ENCODE assay signal across 16 cellular contexts in genomic region chr10:95536017-95536416, GRCh38. TPM values are rescaled to one million over a fixed set of nuclear protein-coding genes. Genes with fewer than 3 reads are reported as not detected.
DNase-seq lines count a peak whose midpoint lies in the region; ATAC-seq and TF ChIP-seq lines count a peak whose summit lies in the region.
"Had no signal": no experiment of that assay in that cellular context is flagged by ENCODE, and none has a peak within 500 bp of the region (broad histone marks: within the 10 kb centered on the region; RNA-seq: fewer than 3 reads in every experiment).

No MANE protein-coding gene starts in this region.

- no peaks in the 10 kb centered on the region for H3K9me3 ChIP-seq in left ventricle myocardium inferior (replicated peaks)
- H3K9me3 ChIP-seq in GM23248 (ENCODE audit: low read depth): no peaks in the 10 kb centered on the region

- H3K27me3 ChIP-seq in left ventricle myocardium inferior (ENCODE audit: low read depth): no peaks in the 10 kb centered on the region
- H3K27me3 ChIP-seq in GM23248 (replicated peaks; ENCODE audit: insufficient read depth): no peaks in the 10 kb centered on the region

- H3K4me3 ChIP-seq in left ventricle myocardium inferior (peak overlapping the region; percentile 18), GM23248 (no peak overlapping the region)

- H3K4me1 Mint-ChIP-seq in neural crest cell (peaks cover 35% of the 10 kb centered on the region), type B pancreatic cell (ENCODE audit: unreplicated experiment) (peaks cover 59% of the 10 kb centered on the region)

- H3K4me1 ChIP-seq in left ventricle myocardium inferior (peaks cover 100% of the 10 kb centered on the region), GM23248 (ENCODE audit: insufficient read depth) (no peaks in the 10 kb centered on the region)

- H2AFZ ChIP-seq in GM23248: no peak overlapping the region

- H3K27ac ChIP-seq in cingulate gyrus (ENCODE audit: low read depth, low read length): peak overlapping the region; percentile 80
- H3K27ac ChIP-seq in left ventricle myocardium inferior (replicated peaks): peak overlapping the region; percentile 92
- no peak overlapping the region for H3K27ac ChIP-seq in GM23248

- H3K27me3 Mint-ChIP-seq in neural crest cell (ENCODE audit: low read depth): no peaks in the 10 kb centered on the region
- no peaks in the 10 kb centered on the region for H3K27me3 Mint-ChIP-seq in type B pancreatic cell
- H3K27me3 Mint-ChIP-seq: activated T-cell treated with anti-CD3 and anti-CD28 coated beads, Interleukin-2, amount 50 U/mL, for 24 hours had no signal

- H3K9me2 ChIP-seq in GM23248 (ENCODE audit: insufficient read depth): no peaks in the 10 kb centered on the region

- H3K79me2 ChIP-seq in GM23248 (ENCODE audit: insufficient read depth): no peaks in the 10 kb centered on the region

- H3K4me3 Mint-ChIP-seq in neural crest cell: no peak overlapping the region
- peak overlapping the region; percentile 67 for H3K4me3 Mint-ChIP-seq in type B pancreatic cell
- H3K4me3 Mint-ChIP-seq: activated T-cell treated with anti-CD3 and anti-CD28 coated beads, Interleukin-2, amount 50 U/mL, for 24 hours; T-helper 1 cell treated with Interleukin-12 subunit alpha and Interleukin-12 subunit beta and Interleukin-4 antibody, amounts not matched to agents 30 μg/mL and 1 μg/mL, for 36 hours had no signal

- no peak for DNase-seq in left ventricle myocardium inferior
- DNase-seq in neural crest cell (ENCODE audit: low read depth, low spot score): no peak
- no peak for DNase-seq in type B pancreatic cell (ENCODE audit: extremely low spot score, unreplicated experiment)
- no peak for DNase-seq in GM23248
- DNase-seq in activated effector memory CD4-positive, alpha-beta T cell treated with Interleukin-2 at 50 U/mL for 16 hours: no peak
- DNase-seq: activated CD4-positive, alpha-beta T cell treated with anti-CD3 and anti-CD28 coated beads for 48 hours; activated T-cell treated with anti-CD3 and anti-CD28 coated beads, Interleukin-2, amount 50 U/mL, for 24 hours; C1 segment of cervical spinal cord; effector CD4-positive, alpha-beta T cell; kidney glomerular epithelial cell; NCI-H2029; NCI-H69 had no signal

- H3K9ac ChIP-seq in GM23248: no peak overlapping the region

- intact Hi-C loops in left ventricle myocardium inferior (cut with micrococcal nuclease): no loop called here

- no peak for TF ChIP-seq CTCF in left ventricle myocardium inferior (IDR thresholded peaks at IDR 0.05; ENCODE audit: borderline replicate concordance)
- no peak for TF ChIP-seq CTCF in neural crest cell (conservative IDR thresholded peaks at IDR 0.05)
- TF ChIP-seq CTCF in type B pancreatic cell (conservative IDR thresholded peaks at IDR 0.05): no peak

- H3K27ac Mint-ChIP-seq in neural crest cell (ENCODE audit: unreplicated experiment) (peak overlapping the region; percentile 1), type B pancreatic cell (peak overlapping the region; percentile 86)
- H3K27ac Mint-ChIP-seq: activated T-cell treated with anti-CD3 and anti-CD28 coated beads, Interleukin-2, amount 50 U/mL, for 24 hours; T-helper 1 cell treated with Interleukin-12 subunit alpha and Interleukin-12 subunit beta and Interleukin-4 antibody, amounts not matched to agents 30 μg/mL and 1 μg/mL, for 36 hours had no signal

- in situ Hi-C loops in GM23248 (cut with MboI): no loop called here

- no peaks in the 10 kb centered on the region for H3F3A ChIP-seq in GM23248 (ENCODE audit: insufficient read depth)

- H3K36me3 ChIP-seq in left ventricle myocardium inferior (no peaks in the 10 kb centered on the region), GM23248 (ENCODE audit: low read depth) (no peaks in the 10 kb centered on the region)

- no peaks in the 10 kb centered on the region for H3K36me3 Mint-ChIP-seq in neural crest cell (ENCODE audit: low read depth)
- H3K36me3 Mint-ChIP-seq in type B pancreatic cell: peaks cover 3% of the 10 kb centered on the region

- ATAC-seq in GM21515 (IDR thresholded peaks at IDR 0.05; ENCODE audit: unreplicated experiment): no peak
- ATAC-seq in HG02938 (IDR thresholded peaks at IDR 0.05; ENCODE audit: unreplicated experiment): no peak

- no peak overlapping the region for H3K4me2 ChIP-seq in GM23248 (ENCODE audit: unreplicated experiment)

- H3K9me3 Mint-ChIP-seq in neural crest cell (no peaks in the 10 kb centered on the region), type B pancreatic cell (no peaks in the 10 kb centered on the region)
- H3K9me3 Mint-ChIP-seq: activated T-cell treated with anti-CD3 and anti-CD28 coated beads, Interleukin-2, amount 50 U/mL, for 24 hours; T-helper 1 cell treated with Interleukin-12 subunit alpha and Interleukin-12 subunit beta and Interleukin-4 antibody, amounts not matched to agents 30 μg/mL and 1 μg/mL, for 36 hours had no signal

- no peaks in the 10 kb centered on the region for H4K20me1 ChIP-seq in GM23248 (ENCODE audit: insufficient read depth)

- WGBS in GM23248 (ENCODE audit: low coverage in 1 of 2, low lambda C conversion rate in 2 of 2, missing lambda C conversion rate in 2 of 2), 2 experiments: 93% methylated on average over 8 of the region's 8 CpGs

RNA-seq across cellular contexts. Expression of gene SORBS1, which starts 25.2 kb away (rescaled TPM):
- 896 TPM for total RNA-seq in left ventricle myocardium inferior
- total RNA-seq in neural crest cell: 15.3 and 15.8 TPM in 2 replicates
- 28.2 and 31.4 TPM in 2 replicates for total RNA-seq in type B pancreatic cell (ENCODE audit: low replicate concordance)
- 0.13 and 1.2 TPM in 2 replicates for total RNA-seq in GM23248 (2014; rRNA removed; shearing (Covaris generic))
- polyA plus RNA-seq in GM23248 (2016; fragmentation: Nextera tagmentation; extraction: Ambion mirVana): 0.65 and 1.3 TPM in 2 replicates

Comparison
In these comparisons a context has a peak if more than half of its experiments do, and no peak if none do; other contexts are left out.
1. RNA of gene SORBS1, which starts 25.2 kb away (total RNA-seq): 896 TPM in left ventricle myocardium inferior (single experiment); 28.2 to 31.4 TPM in type B pancreatic cell, 15.3 to 15.8 TPM in neural crest cell and 0.13 to 1.2 TPM in GM23248; every median in the first group is over 10 times any median in the second.